8 cellular contexts compared by ENCODE assay signal in genomic region chr6:136822379-136823127, GRCh38. TPM values are rescaled to one million over a fixed set of nuclear protein-coding genes. Genes with fewer than 3 reads are reported as not detected.
DNase-seq lines count a peak whose midpoint lies in the region; ATAC-seq and TF ChIP-seq lines count a peak whose summit lies in the region.

Gene PEX7 (plus strand): TSS chr6:136822592. CDS start chr6:136822666, 74 bp downstream.

- H3K4me3 Mint-ChIP-seq in CD14-positive monocyte = peak within 1 kb of the TSS; percentile 85 to 96
- peak within 1 kb of the TSS; percentile 87 for H3K4me3 Mint-ChIP-seq in dendritic cell treated with granulocyte-macrophage colony-stimulating factor and Interleukin-4, amounts not matched to agents 40 ng/mL and 50 ng/mL, for 4 days

- peaks cover 15% of the 10 kb centered on the region for H3K4me1 Mint-ChIP-seq in CD14-positive monocyte
- peaks cover 21% of the 10 kb centered on the region for H3K4me1 Mint-ChIP-seq in dendritic cell treated with granulocyte-macrophage colony-stimulating factor and Interleukin-4, amounts not matched to agents 40 ng/mL and 50 ng/mL, for 4 days (ENCODE audit: low read depth)

- DNase-seq in CD14-positive monocyte (ENCODE audit: low spot score) (peak; percentile 82), NCI-H524 treated with DMSO at 0.1 percent for 48 hours (lab: John Stamatoyannopoulos, UW) (peak; percentile 67), left lobe of liver (ENCODE audit: low spot score) (peak; percentile 94)
- peak; percentile 80 for DNase-seq in activated CD4-positive, alpha-beta T cell treated with anti-CD3 and anti-CD28 coated beads, Interleukin-2, amount 50 U/mL, for 1 hour
- DNase-seq in stimulated activated CD4-positive, alpha-beta T cell treated with anti-CD3 and anti-CD28 coated beads, Interleukin-2, amount 100 ng/mL, for 24 hours = peak; percentile 85 to 89

- H3K27ac Mint-ChIP-seq in CD14-positive monocyte = peak within 1 kb of the TSS; percentile 82 to 91 (median 89)
- peak within 1 kb of the TSS; percentile 86 for H3K27ac Mint-ChIP-seq in dendritic cell treated with granulocyte-macrophage colony-stimulating factor and Interleukin-4, amounts not matched to agents 40 ng/mL and 50 ng/mL, for 4 days

- intact Hi-C loops in CD14-positive monocyte (cut with micrococcal nuclease) = no loop called here
- intact Hi-C loops in dendritic cell treated with granulocyte-macrophage colony-stimulating factor and Interleukin-4, amounts not matched to agents 40 ng/mL and 50 ng/mL, for 4 days (cut with micrococcal nuclease) = no loop called here

- no peaks in the 10 kb centered on the region for H3K27me3 Mint-ChIP-seq in CD14-positive monocyte (ENCODE audit: low read depth in 3 of 3)
- H3K27me3 Mint-ChIP-seq in dendritic cell treated with granulocyte-macrophage colony-stimulating factor and Interleukin-4, amounts not matched to agents 40 ng/mL and 50 ng/mL, for 4 days = no peaks in the 10 kb centered on the region

- H3K9me3 Mint-ChIP-seq in CD14-positive monocyte = peaks cover 0 to 2% (median 0%) of the 10 kb centered on the region in 7 donors
- no peaks in the 10 kb centered on the region for H3K9me3 Mint-ChIP-seq in dendritic cell treated with granulocyte-macrophage colony-stimulating factor and Interleukin-4, amounts not matched to agents 40 ng/mL and 50 ng/mL, for 4 days

- ATAC-seq in GM19328 (IDR thresholded peaks at IDR 0.05; ENCODE audit: unreplicated experiment) = peak; percentile 94
- ATAC-seq in HG03469 (IDR thresholded peaks at IDR 0.05; ENCODE audit: unreplicated experiment) = peak; percentile 85
- peak; percentile 95 for ATAC-seq in left lobe of liver

- TF ChIP-seq CTCF in CD14-positive monocyte (IDR thresholded peaks at IDR 0.05) = peak; percentile 88

- H3K36me3 Mint-ChIP-seq in CD14-positive monocyte = peaks cover 10 to 13% of the 10 kb centered on the region in 2 donors
- H3K36me3 Mint-ChIP-seq in dendritic cell treated with granulocyte-macrophage colony-stimulating factor and Interleukin-4, amounts not matched to agents 40 ng/mL and 50 ng/mL, for 4 days (ENCODE audit: low read depth) = peaks cover 18% of the 10 kb centered on the region

RNA-seq across cellular contexts. Expression of gene PEX7, which starts in this region (rescaled TPM):
- 1 to 10 TPM; 3.9 to 6.1 TPM for polyA plus RNA-seq in CD14-positive monocyte
- 5.6 TPM for total RNA-seq in left lobe of liver

Comparison
In these comparisons a context has a peak if more than half of its experiments do, and no peak if none do; other contexts are left out.
1. Peak in every context shown above with its lines: DNase-seq and ATAC-seq.